ENCODE assay signal across 1 cellular context in the genomic region with DNA sequence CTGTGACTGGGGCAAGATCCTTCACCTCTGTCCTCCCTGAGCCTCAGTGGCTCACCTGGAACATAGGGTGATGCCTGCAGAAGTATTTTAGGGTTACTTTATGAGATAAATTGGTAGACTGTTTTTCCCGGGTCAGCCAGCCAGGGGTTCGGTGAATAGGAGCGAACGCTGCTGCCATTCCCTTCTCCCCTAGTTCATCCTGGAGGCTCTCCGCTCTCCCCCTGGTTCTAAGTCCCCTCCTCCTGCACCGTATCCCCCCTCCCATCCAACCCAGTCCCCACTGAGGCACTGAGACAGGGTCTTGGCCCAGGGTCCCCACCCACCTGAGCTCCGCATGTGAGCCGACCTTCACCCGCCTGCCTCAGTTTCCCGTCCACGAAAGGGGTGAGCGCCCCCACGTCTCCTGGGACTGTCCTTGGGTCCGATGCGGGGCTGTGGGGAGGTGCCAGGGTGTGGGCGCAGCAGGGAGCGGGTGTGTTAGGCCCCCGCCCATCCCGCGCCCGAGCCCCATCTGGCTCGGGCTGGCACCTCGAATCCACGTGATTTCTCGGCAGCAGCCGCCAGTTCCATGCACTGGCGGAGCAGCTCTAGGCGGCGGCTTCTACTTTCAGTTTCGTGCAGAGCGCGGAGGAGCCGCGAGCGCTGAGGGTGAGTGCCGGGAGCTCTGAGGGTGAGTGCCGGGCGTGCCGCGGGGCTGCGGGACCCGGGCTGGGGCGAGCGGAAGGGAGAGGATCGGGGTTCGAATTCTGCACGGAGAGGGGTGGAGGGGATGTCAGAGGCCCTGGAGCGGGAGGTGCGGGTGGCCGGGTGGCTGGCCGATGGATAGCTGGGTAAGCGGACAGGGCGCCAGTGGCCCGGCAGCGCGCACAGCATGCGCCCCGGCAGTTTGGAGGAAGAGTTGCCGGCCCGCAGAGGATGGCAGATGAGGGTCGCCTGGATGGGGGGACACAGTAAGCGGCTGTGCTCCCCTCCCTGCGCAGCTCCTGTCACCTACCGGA.
TF ChIP-seq lines count a peak whose summit lies in the region.

Gene NLRC5 (plus strand): TSS at position 610 of the 998 bp plus-strand sequence. CDS start 31,156 bp downstream, outside the sequence.

TF ChIP-seq in HEK293, 187 proteins besides CTCF, POLR2A, EP300 and RAD21 (continued from another document):
- TF ChIP-seq, protein P1, sequence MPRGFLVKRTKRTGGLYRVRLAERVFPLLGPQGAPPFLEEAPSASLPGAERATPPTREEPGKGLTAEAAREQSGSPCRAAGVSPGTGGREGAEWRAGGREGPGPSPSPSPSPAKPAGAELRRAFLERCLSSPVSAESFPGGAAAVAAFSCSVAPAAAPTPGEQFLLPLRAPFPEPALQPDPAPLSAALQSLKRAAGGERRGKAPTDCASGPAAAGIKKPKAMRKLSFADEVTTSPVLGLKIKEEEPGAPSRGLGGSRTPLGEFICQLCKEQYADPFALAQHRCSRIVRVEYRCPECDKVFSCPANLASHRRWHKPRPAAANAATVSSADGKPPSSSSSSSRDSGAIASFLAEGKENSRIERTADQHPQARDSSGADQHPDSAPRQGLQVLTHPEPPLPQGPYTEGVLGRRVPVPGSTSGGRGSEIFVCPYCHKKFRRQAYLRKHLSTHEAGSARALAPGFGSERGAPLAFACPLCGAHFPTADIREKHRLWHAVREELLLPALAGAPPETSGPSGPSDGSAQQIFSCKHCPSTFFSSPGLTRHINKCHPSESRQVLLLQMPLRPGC (tag by site-specific recombination; IDR thresholded peaks at IDR 0.05): no peak
- TF ChIP-seq ZFP41 (tag by site-specific recombination; IDR thresholded peaks at IDR 0.05; ENCODE audit: borderline replicate concordance): no peak
- TF ChIP-seq ZNF571 (tag by site-specific recombination; IDR thresholded peaks at IDR 0.05): no peak
- no peak for TF ChIP-seq YY1 (tag by site-specific recombination; IDR thresholded peaks at IDR 0.05)
- TF ChIP-seq, protein P2, sequence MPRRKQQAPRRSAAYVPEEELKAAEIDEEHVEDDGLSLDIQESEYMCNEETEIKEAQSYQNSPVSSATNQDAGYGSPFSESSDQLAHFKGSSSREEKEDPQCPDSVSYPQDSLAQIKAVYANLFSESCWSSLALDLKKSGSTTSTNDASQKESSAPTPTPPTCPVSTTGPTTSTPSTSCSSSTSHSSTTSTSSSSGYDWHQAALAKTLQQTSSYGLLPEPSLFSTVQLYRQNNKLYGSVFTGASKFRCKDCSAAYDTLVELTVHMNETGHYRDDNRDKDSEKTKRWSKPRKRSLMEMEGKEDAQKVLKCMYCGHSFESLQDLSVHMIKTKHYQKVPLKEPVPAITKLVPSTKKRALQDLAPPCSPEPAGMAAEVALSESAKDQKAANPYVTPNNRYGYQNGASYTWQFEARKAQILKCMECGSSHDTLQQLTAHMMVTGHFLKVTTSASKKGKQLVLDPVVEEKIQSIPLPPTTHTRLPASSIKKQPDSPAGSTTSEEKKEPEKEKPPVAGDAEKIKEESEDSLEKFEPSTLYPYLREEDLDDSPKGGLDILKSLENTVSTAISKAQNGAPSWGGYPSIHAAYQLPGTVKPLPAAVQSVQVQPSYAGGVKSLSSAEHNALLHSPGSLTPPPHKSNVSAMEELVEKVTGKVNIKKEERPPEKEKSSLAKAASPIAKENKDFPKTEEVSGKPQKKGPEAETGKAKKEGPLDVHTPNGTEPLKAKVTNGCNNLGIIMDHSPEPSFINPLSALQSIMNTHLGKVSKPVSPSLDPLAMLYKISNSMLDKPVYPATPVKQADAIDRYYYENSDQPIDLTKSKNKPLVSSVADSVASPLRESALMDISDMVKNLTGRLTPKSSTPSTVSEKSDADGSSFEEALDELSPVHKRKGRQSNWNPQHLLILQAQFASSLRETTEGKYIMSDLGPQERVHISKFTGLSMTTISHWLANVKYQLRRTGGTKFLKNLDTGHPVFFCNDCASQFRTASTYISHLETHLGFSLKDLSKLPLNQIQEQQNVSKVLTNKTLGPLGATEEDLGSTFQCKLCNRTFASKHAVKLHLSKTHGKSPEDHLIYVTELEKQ (tag by site-specific recombination; IDR thresholded peaks at IDR 0.05; ENCODE audit: borderline replicate concordance): peak; percentile 22; the same call in 1 of the 2 replicates
- no peak; the same call in 1 of the 2 replicates for TF ChIP-seq ZNF341 (tag by site-specific recombination; IDR thresholded peaks at IDR 0.05; ENCODE audit: low read depth)
- no peak for TF ChIP-seq ZSCAN5A (tag by site-specific recombination; IDR thresholded peaks at IDR 0.05)
- no peak for TF ChIP-seq ZNF426 (tag by site-specific recombination; IDR thresholded peaks at IDR 0.05)
- no peak for TF ChIP-seq TCF7L2 (IDR thresholded peaks at IDR 0.05; ENCODE audit: borderline replicate concordance, low read depth, low read length)
- no peak for TF ChIP-seq ZNF37A (tag by site-specific recombination; IDR thresholded peaks at IDR 0.05)
- peak; percentile 94 for TF ChIP-seq ZBTB20 (tag by site-specific recombination; IDR thresholded peaks at IDR 0.05)
- TF ChIP-seq MYNN (tag by site-specific recombination; IDR thresholded peaks at IDR 0.05; ENCODE audit: borderline replicate concordance): no peak
- TF ChIP-seq ZNF660 (tag by site-specific recombination; IDR thresholded peaks at IDR 0.05): peak; percentile 18; the same call in 1 of the 2 replicates
- no peak for TF ChIP-seq ZNF645 (tag by site-specific recombination; IDR thresholded peaks at IDR 0.05)
- 0 out of 2 replicates have a peak, but pooled peaks have one; percentile 8 for TF ChIP-seq WT1 (tag by site-specific recombination; IDR thresholded peaks at IDR 0.05)
- TF ChIP-seq HOXC10 (CRISPR knock-in tag; IDR thresholded peaks at IDR 0.05): no peak
- TF ChIP-seq ZNF423 (tag by site-specific recombination; IDR thresholded peaks at IDR 0.05): no peak
- TF ChIP-seq ZNF132 (tag by site-specific recombination; IDR thresholded peaks at IDR 0.05; ENCODE audit: borderline replicate concordance): no peak
- TF ChIP-seq MZF1 (tag by site-specific recombination; IDR thresholded peaks at IDR 0.05; ENCODE audit: borderline replicate concordance): no peak
- no peak for TF ChIP-seq ZNF747 (tag by site-specific recombination; IDR thresholded peaks at IDR 0.05)
- TF ChIP-seq, protein P3, sequence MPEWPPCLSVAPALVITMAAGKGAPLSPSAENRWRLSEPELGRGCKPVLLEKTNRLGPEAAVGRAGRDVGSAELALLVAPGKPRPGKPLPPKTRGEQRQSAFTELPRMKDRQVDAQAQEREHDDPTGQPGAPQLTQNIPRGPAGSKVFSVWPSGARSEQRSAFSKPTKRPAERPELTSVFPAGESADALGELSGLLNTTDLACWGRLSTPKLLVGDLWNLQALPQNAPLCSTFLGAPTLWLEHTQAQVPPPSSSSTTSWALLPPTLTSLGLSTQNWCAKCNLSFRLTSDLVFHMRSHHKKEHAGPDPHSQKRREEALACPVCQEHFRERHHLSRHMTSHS (tag by site-specific recombination; IDR thresholded peaks at IDR 0.05): no peak
- TF ChIP-seq EGR2 (tag by site-specific recombination; IDR thresholded peaks at IDR 0.05; ENCODE audit: low read depth): 0 out of 2 replicates have a peak, but pooled peaks have one; percentile 21
- TF ChIP-seq, protein P4, sequence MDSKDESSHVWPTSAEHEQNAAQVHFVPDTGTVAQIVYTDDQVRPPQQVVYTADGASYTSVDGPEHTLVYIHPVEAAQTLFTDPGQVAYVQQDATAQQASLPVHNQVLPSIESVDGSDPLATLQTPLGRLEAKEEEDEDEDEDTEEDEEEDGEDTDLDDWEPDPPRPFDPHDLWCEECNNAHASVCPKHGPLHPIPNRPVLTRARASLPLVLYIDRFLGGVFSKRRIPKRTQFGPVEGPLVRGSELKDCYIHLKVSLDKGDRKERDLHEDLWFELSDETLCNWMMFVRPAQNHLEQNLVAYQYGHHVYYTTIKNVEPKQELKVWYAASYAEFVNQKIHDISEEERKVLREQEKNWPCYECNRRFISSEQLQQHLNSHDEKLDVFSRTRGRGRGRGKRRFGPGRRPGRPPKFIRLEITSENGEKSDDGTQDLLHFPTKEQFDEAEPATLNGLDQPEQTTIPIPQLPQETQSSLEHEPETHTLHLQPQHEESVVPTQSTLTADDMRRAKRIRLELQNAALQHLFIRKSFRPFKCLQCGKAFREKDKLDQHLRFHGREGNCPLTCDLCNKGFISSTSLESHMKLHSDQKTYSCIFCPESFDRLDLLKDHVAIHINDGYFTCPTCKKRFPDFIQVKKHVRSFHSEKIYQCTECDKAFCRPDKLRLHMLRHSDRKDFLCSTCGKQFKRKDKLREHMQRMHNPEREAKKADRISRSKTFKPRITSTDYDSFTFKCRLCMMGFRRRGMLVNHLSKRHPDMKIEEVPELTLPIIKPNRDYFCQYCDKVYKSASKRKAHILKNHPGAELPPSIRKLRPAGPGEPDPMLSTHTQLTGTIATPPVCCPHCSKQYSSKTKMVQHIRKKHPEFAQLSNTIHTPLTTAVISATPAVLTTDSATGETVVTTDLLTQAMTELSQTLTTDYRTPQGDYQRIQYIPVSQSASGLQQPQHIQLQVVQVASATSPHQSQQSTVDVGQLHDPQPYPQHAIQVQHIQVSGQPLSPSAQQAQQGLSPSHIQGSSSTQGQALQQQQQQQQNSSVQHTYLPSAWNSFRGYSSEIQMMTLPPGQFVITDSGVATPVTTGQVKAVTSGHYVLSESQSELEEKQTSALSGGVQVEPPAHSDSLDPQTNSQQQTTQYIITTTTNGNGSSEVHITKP (tag by site-specific recombination; IDR thresholded peaks at IDR 0.05): peak; percentile 85
- no peak for TF ChIP-seq ZFP69B (tag by site-specific recombination; IDR thresholded peaks at IDR 0.05)
